In genomic region chr7:132608523-132608922, GRCh38 we compare ENCODE assay signal across 34 cellular contexts. TPM values are rescaled to one million over a fixed set of nuclear protein-coding genes. Genes with fewer than 3 reads are reported as not detected.
"Had no signal": no experiment of that assay in that cellular context is flagged by ENCODE, and none has a peak within 500 bp of the region (broad histone marks: within the 10 kb centered on the region; RNA-seq: fewer than 3 reads in every experiment).

No MANE protein-coding gene starts in this region.

- H3K9me3 ChIP-seq: MG63 had no signal

- DNase-seq: MG63, MM.1S, NCI-H1048, NCI-H1092, NCI-H1092 treated with DMSO at 0.1 percent for 48 hours, NCI-H1105, NCI-H1105 treated with DMSO at 0.1 percent for 48 hours, NCI-H1417, NCI-H1417 treated with DMSO at 0.1 percent for 48 hours, NCI-H1436, NCI-H1436 treated with DMSO at 0.1 percent for 48 hours, NCI-H146, NCI-H1694, NCI-H1694 treated with DMSO at 0.1 percent for 48 hours, NCI-H187, NCI-H187 treated with DMSO at 0.1 percent for 48 hours, NCI-H1930, NCI-H2029, NCI-H2029 treated with DMSO at 0.1 percent for 48 hours, NCI-H2081, NCI-H2081 treated with DMSO at 0.1 percent for 48 hours, NCI-H2107, NCI-H2171, NCI-H2171 treated with DMSO at 0.1 percent for 48 hours, NCI-H2227 treated with DMSO at 0.1 percent for 48 hours, NCI-H226, NCI-H345, NCI-H446 treated with DMSO at 0.1 percent for 48 hours, NCI-H510A, NCI-H510A treated with DMSO at 0.1 percent for 48 hours, NCI-H524 treated with DMSO at 0.1 percent for 48 hours, NCI-H526 had no signal

- H3K4me3 ChIP-seq: MG63 had no signal

- H3K36me3 ChIP-seq: MG63 had no signal

- H3K27me3 ChIP-seq: MG63 had no signal

RNA-seq across cellular contexts. Expression of gene PLXNA4, which starts 32.3 kb away (rescaled TPM):
- total RNA-seq: LHCN-M2, MCF 10A had no signal
